In genomic region chr18:50279752-50280151, GRCh38 we compare ENCODE assay signal across 9 cellular contexts. TPM values are rescaled to one million over a fixed set of nuclear protein-coding genes. Genes with fewer than 3 reads are reported as not detected.
A peak's percentile ranks its signal among the peaks of the same experiment; 100 is the strongest.
DNase-seq lines count a peak whose midpoint lies in the region; ATAC-seq and TF ChIP-seq lines count a peak whose summit lies in the region.
"Had no signal": no experiment of that assay in that cellular context is flagged by ENCODE, and none has a peak within 500 bp of the region (broad histone marks: within the 10 kb centered on the region; RNA-seq: fewer than 3 reads in every experiment).

No MANE protein-coding gene starts in this region.

- H3K27ac ChIP-seq in GM23338 (ENCODE audit: low read depth): no peak overlapping the region
- H3K27ac ChIP-seq in SK-N-MC: no peak overlapping the region
- H3K27ac ChIP-seq in epithelial cell of prostate: peak overlapping the region; percentile 96
- no peak overlapping the region for H3K27ac ChIP-seq in rectal smooth muscle tissue (ENCODE audit: low read depth, low read length)

- H3K9me3 ChIP-seq in SK-N-MC (ENCODE audit: low read depth, low read length): no peaks in the 10 kb centered on the region

- H3K4me3 ChIP-seq in GM23338 (no peak overlapping the region), SK-N-MC (no peak overlapping the region), rectal smooth muscle tissue (ENCODE audit: low read length) (peak overlapping the region; percentile 99)

- H3K4me1 ChIP-seq in GM23338 (ENCODE audit: insufficient read depth) (peaks cover 6% of the 10 kb centered on the region; the same call in 1 of the 2 replicates), rectal smooth muscle tissue (ENCODE audit: control insufficient read depth, insufficient read depth, low read length) (peaks cover 12% of the 10 kb centered on the region)

- ATAC-seq in GM23338 (no peak), HG03039 (IDR thresholded peaks at IDR 0.05; ENCODE audit: unreplicated experiment) (no peak)
- ATAC-seq: Panc1, sciatic nerve had no signal

- peak overlapping the region; percentile 91; the same call in 2 of the 3 replicates for H3K4me3 Mint-ChIP-seq in GM23338

- H3K36me3 Mint-ChIP-seq in GM23338 (ENCODE audit: low read depth): peaks cover 57% of the 10 kb centered on the region

- no peak for TF ChIP-seq CTCF in GM23338 (conservative IDR thresholded peaks at IDR 0.05; ENCODE audit: low read depth in 2 of 2)

- DNase-seq in GM23338 (ENCODE audit: low spot score) (no peak), SK-N-MC (ENCODE audit: low read depth, low spot score) (no peak), epithelial cell of prostate (ENCODE audit: low read depth, low spot score) (no peak), NCI-H146 (lab: John Stamatoyannopoulos, UW) (no peak)
- no peak for DNase-seq in stimulated activated CD4-positive, alpha-beta T cell treated with anti-CD3 and anti-CD28 coated beads, Interleukin-4, amount 100 ng/mL, for 1 hour

- H3K4me1 Mint-ChIP-seq in GM23338: peaks cover 10% of the 10 kb centered on the region

- H3K27me3 ChIP-seq in GM23338 (ENCODE audit: insufficient read depth) (no peaks in the 10 kb centered on the region), rectal smooth muscle tissue (ENCODE audit: control insufficient read depth, insufficient read depth, low read length) (no peaks in the 10 kb centered on the region)

- no peaks in the 10 kb centered on the region for H3K9me2 ChIP-seq in GM23338 (ENCODE audit: insufficient read depth)

- H3K27ac Mint-ChIP-seq in GM23338: no peak overlapping the region

- peaks cover 8% of the 10 kb centered on the region for H3K27me3 Mint-ChIP-seq in GM23338 (ENCODE audit: insufficient read depth, low read depth, poor library complexity)

- H3F3A ChIP-seq in GM23338 (replicated peaks; ENCODE audit: low read depth): no peaks in the 10 kb centered on the region; the same call in 1 of the 2 replicates

- H3K79me2 ChIP-seq in GM23338 (replicated peaks; ENCODE audit: insufficient read depth): peaks cover 25% of the 10 kb centered on the region

- no peak overlapping the region for H2AFZ ChIP-seq in GM23338

- H3K4me2 ChIP-seq in GM23338: no peak overlapping the region

- no peaks in the 10 kb centered on the region; the same call in 2 of the 3 replicates for H3K9me3 Mint-ChIP-seq in GM23338

- H4K20me1 ChIP-seq in GM23338 (replicated peaks; ENCODE audit: insufficient read depth): no peaks in the 10 kb centered on the region; the same call in 1 of the 2 replicates

- H3K9ac ChIP-seq in SK-N-MC (ENCODE audit: insufficient read length) (peak overlapping the region; percentile 92), rectal smooth muscle tissue (ENCODE audit: low read length) (no peak overlapping the region)

- H3K36me3 ChIP-seq in GM23338 (ENCODE audit: insufficient read depth): peaks cover 8% of the 10 kb centered on the region; the same call in 1 of the 2 replicates
- peaks cover 44% of the 10 kb centered on the region; the same call in 1 of the 2 replicates for H3K36me3 ChIP-seq in SK-N-MC (ENCODE audit: insufficient read depth, low read length)
- peaks cover 40% of the 10 kb centered on the region for H3K36me3 ChIP-seq in rectal smooth muscle tissue (ENCODE audit: control insufficient read depth, insufficient read depth, low read length)

TF ChIP-seq in GM23338, 12 proteins besides CTCF, POLR2A, EP300 and RAD21 (continues in another document):
- TF ChIP-seq JUNB (IDR thresholded peaks at IDR 0.05; ENCODE audit: unreplicated experiment) (no peak), EZH2phosphoT487 (IDR thresholded peaks at IDR 0.05; ENCODE audit: unreplicated experiment) (no peak), ZNF462 (CRISPR knock-in tag; IDR thresholded peaks at IDR 0.05) (no peak), REST (IDR thresholded peaks at IDR 0.05; ENCODE audit: unreplicated experiment) (no peak)

RNA-seq across cellular contexts. Expression of gene MBD1, which starts 1.6 kb away (rescaled TPM):
- 43.5 and 44.5 TPM in 2 replicates for total RNA-seq in GM23338 (2014; rRNA removed; shearing (Covaris generic))
- polyA plus RNA-seq in GM23338 (2016; fragmentation: Nextera tagmentation; extraction: Ambion mirVana): 17.0 TPM in 2 replicates

RNA-seq across cellular contexts. Expression of gene CXXC1, which starts 7.7 kb away (rescaled TPM):
- 65.1 and 74.3 TPM in 2 replicates for total RNA-seq in GM23338 (2014; rRNA removed; shearing (Covaris generic))
- polyA plus RNA-seq in GM23338 (2016; fragmentation: Nextera tagmentation; extraction: Ambion mirVana): 58.6 and 59.0 TPM in 2 replicates

RNA-seq across cellular contexts. Expression of gene CFAP53, which starts 13.5 kb away (rescaled TPM):
- total RNA-seq in GM23338 (2014; rRNA removed; shearing (Covaris generic)): not detected in 2 replicates
- 0.23 and 0.71 TPM in 2 replicates for polyA plus RNA-seq in GM23338 (2016; fragmentation: Nextera tagmentation; extraction: Ambion mirVana)
